8 cellular contexts compared by ENCODE assay signal in genomic region chr2:37890893-37891495, GRCh38. TPM values are rescaled to one million over a fixed set of nuclear protein-coding genes. Genes with fewer than 3 reads are reported as not detected.
A peak's percentile ranks its signal among the peaks of the same experiment; 100 is the strongest.
DNase-seq lines count a peak whose midpoint lies in the region; ATAC-seq and TF ChIP-seq lines count a peak whose summit lies in the region.

No MANE protein-coding gene starts in this region.

- no peaks in the 10 kb centered on the region for H3K27me3 Mint-ChIP-seq in activated B cell treated with CpG ODN at 0.5 μM for 24 hours

- peaks cover 39% of the 10 kb centered on the region for H3K4me1 Mint-ChIP-seq in activated B cell treated with CpG ODN at 0.5 μM for 24 hours

- no peak overlapping the region for H3K9ac ChIP-seq in GM23248

- in situ Hi-C loops in GM23248 (cut with MboI), result no loop called here

- peaks cover 31% of the 10 kb centered on the region for H3K4me1 ChIP-seq in GM23248 (ENCODE audit: insufficient read depth)

- H3K4me3 ChIP-seq in GM23248, result no peak overlapping the region
- no peak overlapping the region for H3K4me3 ChIP-seq in cardiac fibroblast (replicated peaks in 1 of 2; ENCODE audit: low read depth in 2 of 2, low read length in 2 of 2)

- no peaks in the 10 kb centered on the region for H3K9me3 Mint-ChIP-seq in activated B cell treated with CpG ODN at 0.5 μM for 24 hours

- H3K27ac ChIP-seq in GM23248, result no peak overlapping the region

- peak; percentile 76 for DNase-seq in CD1c-positive myeloid dendritic cell (ENCODE audit: extremely low spot score)
- DNase-seq in GM23248, result peak; percentile 82
- DNase-seq in NCI-H2171 (lab: John Stamatoyannopoulos, UW), result peak; percentile 8
- DNase-seq in activated B cell treated with CpG ODN at 0.5 μM for 24 hours, result peak; percentile 46
- DNase-seq in cardiac fibroblast (ENCODE audit: low read depth in 2 of 2), result peak; percentile 75 to 80
- peak; percentile 72 for DNase-seq in kidney tubule cell (ENCODE audit: low spot score)
- DNase-seq in stimulated activated CD4-positive, alpha-beta T cell treated with anti-CD3 and anti-CD28 coated beads, Interleukin-2, amount 100 ng/mL, for 4 hours (ENCODE audit: low read depth), result peak; percentile 48

- CTCF ChIA-PET in activated B cell treated with CpG ODN at 0.5 μM for 24 hours (lab: Charles Lee), result interaction anchor here (1.0 to 2.0 kb wide), 5 partner anchors 13 to 477 kb away, joined by 3 to 16 read pairs (median 5); partner anchors contain the start of gene RMDN2

- no peaks in the 10 kb centered on the region for H3K9me2 ChIP-seq in GM23248 (ENCODE audit: insufficient read depth)

- TF ChIP-seq CTCF in activated B cell treated with CpG ODN at 0.5 μM for 24 hours (IDR thresholded peaks at IDR 0.05) (no peak), cardiac fibroblast (IDR thresholded peaks at IDR 0.05; ENCODE audit: low read depth, low read length) (peak; percentile 86)

- H3K79me2 ChIP-seq in GM23248 (ENCODE audit: insufficient read depth), result no peaks in the 10 kb centered on the region

- H2AFZ ChIP-seq in GM23248, result no peak overlapping the region

- H3K36me3 ChIP-seq in GM23248 (ENCODE audit: low read depth), result no peaks in the 10 kb centered on the region

- H4K20me1 ChIP-seq in GM23248 (ENCODE audit: insufficient read depth), result no peaks in the 10 kb centered on the region

- no peaks in the 10 kb centered on the region for H3K36me3 Mint-ChIP-seq in activated B cell treated with CpG ODN at 0.5 μM for 24 hours (ENCODE audit: low read depth)

- H3K4me3 Mint-ChIP-seq in activated B cell treated with CpG ODN at 0.5 μM for 24 hours, result no peak overlapping the region

- no peak overlapping the region for H3K4me2 ChIP-seq in GM23248 (ENCODE audit: unreplicated experiment)

- H3K27me3 ChIP-seq in GM23248 (replicated peaks; ENCODE audit: insufficient read depth), result no peaks in the 10 kb centered on the region

- WGBS in GM23248 (ENCODE audit: low coverage in 1 of 2, low lambda C conversion rate in 2 of 2, missing lambda C conversion rate in 2 of 2), 2 experiments, result 23 to 25% methylated on average over 7 to 8 of the region's 8 CpGs

- H3K9me3 ChIP-seq in GM23248 (ENCODE audit: low read depth), result no peaks in the 10 kb centered on the region

- POLR2A ChIA-PET in activated B cell treated with CpG ODN at 0.5 μM for 24 hours (lab: Charles Lee), result no interaction called here

- H3F3A ChIP-seq in GM23248 (ENCODE audit: insufficient read depth), result peaks cover 16% of the 10 kb centered on the region; the same call in 1 of the 2 replicates

- H3K27ac Mint-ChIP-seq in activated B cell treated with CpG ODN at 0.5 μM for 24 hours, result no peak overlapping the region

- intact Hi-C loops in activated B cell treated with CpG ODN at 0.5 μM for 24 hours (cut with micrococcal nuclease), result loop anchor here (1.0 to 5.0 kb wide), 4 partner anchors 383 to 734 kb away; partner anchors contain the start of gene EIF2AK2

- peak; percentile 59 for ATAC-seq in activated B cell treated with CpG ODN at 0.5 μM for 24 hours (ENCODE audit: low read depth)
- no peak for ATAC-seq in HG03469 (IDR thresholded peaks at IDR 0.05; ENCODE audit: unreplicated experiment)

RNA-seq across cellular contexts. Expression of gene RMDN2, which starts 34.1 kb away (rescaled TPM):
- 2.5 and 5.8 TPM in 2 replicates for total RNA-seq in GM23248 (2014; rRNA removed; shearing (Covaris generic))
- 9.3 and 11.1 TPM in 2 replicates for polyA plus RNA-seq in GM23248 (2016; fragmentation: Nextera tagmentation; extraction: Ambion mirVana)
- total RNA-seq in activated B cell treated with CpG ODN at 0.5 μM for 24 hours, result 7.0 TPM in 2 replicates

Comparison
In these comparisons a context has a peak if more than half of its experiments do, and no peak if none do; other contexts are left out.
1. DNase-seq: peak in every context shown above with its lines; median percentile 82 in GM23248; 78 in cardiac fibroblast; 76 in CD1c-positive myeloid dendritic cell; 72 in kidney tubule cell; 48 in stimulated activated CD4-positive, alpha-beta T cell treated with anti-CD3 and anti-CD28 coated beads, Interleukin-2, amount 100 ng/mL, for 4 hours; 46 in activated B cell treated with CpG ODN at 0.5 μM for 24 hours; 8 in NCI-H2171.